In the genomic region with DNA sequence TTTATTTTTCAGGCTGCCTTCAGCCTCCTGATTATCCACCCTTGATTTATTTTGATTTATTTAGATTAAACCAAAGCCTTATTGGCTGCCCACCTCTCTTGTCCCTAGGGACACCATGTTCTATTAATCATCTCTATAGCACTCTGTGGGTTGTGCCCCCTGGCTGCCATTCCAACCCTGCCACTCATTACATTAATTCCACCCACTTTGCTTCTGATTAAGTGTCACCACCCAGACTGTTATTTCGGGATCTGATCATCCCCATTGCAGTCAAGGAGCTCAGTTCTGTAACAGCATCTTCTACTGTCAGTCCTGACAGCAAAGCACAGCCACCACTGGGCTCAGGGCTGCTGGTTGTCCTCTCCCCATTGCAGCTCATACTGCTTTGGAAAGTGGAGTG, we compare ENCODE assay signal across 27 cellular contexts.
"Had no signal": no experiment of that assay in that cellular context is flagged by ENCODE, and none has a peak within 500 bp of the region (broad histone marks: within the 10 kb centered on the region; RNA-seq: fewer than 3 reads in every experiment).

No MANE protein-coding gene starts in this region.

- H3K9me3 ChIP-seq: suprapubic skin, testis, thoracic aorta, thyroid gland, tibial artery, transverse colon, upper lobe of right lung, uterus, vagina had no signal

- H3K27ac Mint-ChIP-seq: stimulated activated effector memory CD8-positive, alpha-beta T cell treated with anti-CD3 and anti-CD28 coated beads, Interleukin-12 subunit alpha, Interleukin-12 subunit beta, amount 100 ng/mL, for 72 hours; stimulated activated memory B cell treated with anti-CD40 and anti-IgM and Interleukin-4, amounts not matched to agents 10 μg/mL and 1 μg/mL and 100 μg/mL, for 72 hours; stimulated activated naive B cell treated with anti-CD40 and anti-IgM and Interleukin-4, amounts not matched to agents 10 μg/mL and 1 μg/mL and 100 μg/mL, for 72 hours; stimulated activated naive CD8-positive, alpha-beta T cell treated with anti-CD3 and anti-CD28 coated beads, Interleukin-15, amount 100 ng/mL, for 72 hours; stimulated activated naive CD8-positive, alpha-beta T cell treated with anti-CD3 and anti-CD28 coated beads, Interleukin-15, Interleukin-2, amounts not matched to agents 100 ng/mL and 50 ng/mL, for 24 hours; type B pancreatic cell had no signal

- H3K9me3 Mint-ChIP-seq: stimulated activated effector memory CD8-positive, alpha-beta T cell treated with anti-CD3 and anti-CD28 coated beads, Interleukin-12 subunit alpha, Interleukin-12 subunit beta, amount 100 ng/mL, for 72 hours had no signal

- ATAC-seq: stimulated activated effector memory CD8-positive, alpha-beta T cell treated with anti-CD3 and anti-CD28 coated beads, Interleukin-12 subunit alpha, Interleukin-12 subunit beta, amount 100 ng/mL, for 72 hours; stimulated activated memory B cell treated with anti-CD40 and anti-IgM and Interleukin-4, amounts not matched to agents 10 μg/mL and 1 μg/mL and 100 μg/mL, for 72 hours; stimulated activated naive B cell treated with anti-CD40 and anti-IgM and Interleukin-4, amounts not matched to agents 10 μg/mL and 1 μg/mL and 100 μg/mL, for 72 hours; stimulated activated naive CD8-positive, alpha-beta T cell treated with anti-CD3 and anti-CD28 coated beads, Interleukin-15, amount 100 ng/mL, for 72 hours; stimulated activated naive CD8-positive, alpha-beta T cell treated with anti-CD3 and anti-CD28 coated beads, Interleukin-15, Interleukin-2, amounts not matched to agents 100 U/mL and 50 U/mL, for 24 hours; upper lobe of right lung had no signal

- H3K27ac ChIP-seq: stomach, suprapubic skin, testis, thoracic aorta, thyroid gland, tibial artery, tibial nerve, transverse colon, upper lobe of right lung, uterus, vagina had no signal

- H3K36me3 ChIP-seq: stomach, suprapubic skin, thoracic aorta, thyroid gland, tibial artery, tibial nerve, transverse colon, upper lobe of right lung, uterus, vagina had no signal

- H3K27me3 Mint-ChIP-seq: stimulated activated memory B cell treated with anti-CD40 and anti-IgM and Interleukin-4, amounts not matched to agents 10 μg/mL and 1 μg/mL and 100 μg/mL, for 72 hours; stimulated activated naive CD8-positive, alpha-beta T cell treated with anti-CD3 and anti-CD28 coated beads, Interleukin-15, amount 100 ng/mL, for 72 hours had no signal

- H3K4me3 ChIP-seq: stomach, suprapubic skin, testis, thoracic aorta, thyroid gland, tibial artery, tibial nerve, transverse colon, upper lobe of right lung, uterus, vagina had no signal

- H3K27me3 ChIP-seq: stomach, suprapubic skin, testis, thyroid gland, tibial artery, tibial nerve, transverse colon, upper lobe of right lung, uterus, vagina had no signal

- H3K4me1 Mint-ChIP-seq: stimulated activated effector memory CD8-positive, alpha-beta T cell treated with anti-CD3 and anti-CD28 coated beads, Interleukin-12 subunit alpha, Interleukin-12 subunit beta, amount 100 ng/mL, for 72 hours; stimulated activated memory B cell treated with anti-CD40 and anti-IgM and Interleukin-4, amounts not matched to agents 10 μg/mL and 1 μg/mL and 100 μg/mL, for 72 hours; stimulated activated naive B cell treated with anti-CD40 and anti-IgM and Interleukin-4, amounts not matched to agents 10 μg/mL and 1 μg/mL and 100 μg/mL, for 72 hours; stimulated activated naive CD8-positive, alpha-beta T cell treated with anti-CD3 and anti-CD28 coated beads, Interleukin-15, amount 100 ng/mL, for 72 hours had no signal

- DNase-seq: stimulated activated CD4-positive, alpha-beta T cell treated with anti-CD3 and anti-CD28 coated beads, Interleukin-2, amount 100 ng/mL, for 48 hours; stimulated activated CD4-positive, alpha-beta T cell treated with anti-CD3 and anti-CD28 coated beads, Interleukin-4, amount 100 ng/mL, for 1 hour; stimulated activated CD4-positive, alpha-beta T cell treated with anti-CD3 and anti-CD28 coated beads, Interleukin-4, amount 100 ng/mL, for 24 hours; stimulated activated CD4-positive, alpha-beta T cell treated with anti-CD3 and anti-CD28 coated beads, Interleukin-4, amount 100 ng/mL, for 4 hours; stimulated activated CD8-positive, alpha-beta memory T cell treated with anti-CD3 and anti-CD28 coated beads, Interleukin-4, amount 100 ng/mL, for 48 hours; stimulated activated naive B cell treated with anti-CD40 and anti-IgM and Interleukin-4, amounts not matched to agents 10 μg/mL and 1 μg/mL and 100 μg/mL, for 72 hours; stimulated activated naive CD4-positive, alpha-beta T cell; stimulated activated naive CD4-positive, alpha-beta T cell treated with Interleukin-2 at 50 U/mL for 16 hours; stimulated activated naive CD8-positive, alpha-beta T cell treated with anti-CD3 and anti-CD28 coated beads, Interleukin-15, amount 100 ng/mL, for 72 hours; stimulated activated naive CD8-positive, alpha-beta T cell treated with anti-CD3 and anti-CD28 coated beads, Interleukin-15, Interleukin-2, amounts not matched to agents 100 U/mL and 50 U/mL, for 24 hours; stomach; substantia nigra; testis; thyroid gland; tibial artery; transverse colon; trophoblast cell; upper lobe of right lung; uterus had no signal

- H3K4me1 ChIP-seq: stomach, suprapubic skin, testis, thyroid gland, tibial artery, tibial nerve, transverse colon, upper lobe of right lung, uterus, vagina had no signal

- H3K36me3 Mint-ChIP-seq: stimulated activated effector memory CD8-positive, alpha-beta T cell treated with anti-CD3 and anti-CD28 coated beads, Interleukin-12 subunit alpha, Interleukin-12 subunit beta, amount 100 ng/mL, for 72 hours; stimulated activated memory B cell treated with anti-CD40 and anti-IgM and Interleukin-4, amounts not matched to agents 10 μg/mL and 1 μg/mL and 100 μg/mL, for 72 hours; stimulated activated naive B cell treated with anti-CD40 and anti-IgM and Interleukin-4, amounts not matched to agents 10 μg/mL and 1 μg/mL and 100 μg/mL, for 72 hours; type B pancreatic cell had no signal

- H3K4me3 Mint-ChIP-seq: stimulated activated effector memory CD8-positive, alpha-beta T cell treated with anti-CD3 and anti-CD28 coated beads, Interleukin-12 subunit alpha, Interleukin-12 subunit beta, amount 100 ng/mL, for 72 hours; stimulated activated memory B cell treated with anti-CD40 and anti-IgM and Interleukin-4, amounts not matched to agents 10 μg/mL and 1 μg/mL and 100 μg/mL, for 72 hours; stimulated activated naive B cell treated with anti-CD40 and anti-IgM and Interleukin-4, amounts not matched to agents 10 μg/mL and 1 μg/mL and 100 μg/mL, for 72 hours; stimulated activated naive CD8-positive, alpha-beta T cell treated with anti-CD3 and anti-CD28 coated beads, Interleukin-15, amount 100 ng/mL, for 72 hours; stimulated activated naive CD8-positive, alpha-beta T cell treated with anti-CD3 and anti-CD28 coated beads, Interleukin-15, Interleukin-2, amounts not matched to agents 100 ng/mL and 50 ng/mL, for 24 hours; type B pancreatic cell had no signal
